In genomic region chr10:61943699-61944444, GRCh38 we compare ENCODE assay signal across 8 cellular contexts. TPM values are rescaled to one million over a fixed set of nuclear protein-coding genes. Genes with fewer than 3 reads are reported as not detected.
DNase-seq lines count a peak whose midpoint lies in the region; ATAC-seq, FAIRE-seq and TF ChIP-seq lines count a peak whose summit lies in the region.

No MANE protein-coding gene starts in this region.

- TF ChIP-seq CTCF in choroid plexus epithelial cell (conservative IDR thresholded peaks at IDR 0.05; ENCODE audit: low read depth, low read length): peak; percentile 38

- H3K27me3 ChIP-seq in muscle layer of colon (ENCODE audit: control insufficient read depth in 1 of 2, insufficient read depth in 2 of 2, low read length in 2 of 2): no peaks in the 10 kb centered on the region

- no peak overlapping the region for H3K9ac ChIP-seq in muscle layer of colon (ENCODE audit: low read length)

- peak; percentile 33 for ATAC-seq in GM21737 (IDR thresholded peaks at IDR 0.05; ENCODE audit: unreplicated experiment)

- no peak for TF ChIP-seq POLR2A in GM12892 (IDR thresholded peaks at IDR 0.05; ENCODE audit: low read depth, low read length)

- peak; percentile 60 for DNase-seq in ELR (ENCODE audit: low read depth)
- peak; percentile 14 for DNase-seq in NCI-H446 treated with DMSO at 0.1 percent for 48 hours (lab: John Stamatoyannopoulos, UW)
- DNase-seq in choroid plexus epithelial cell (ENCODE audit: low read depth): peak; percentile 89
- DNase-seq in GM12892 (ENCODE audit: insufficient read length): no peak
- DNase-seq in NCI-H1092 (lab: John Stamatoyannopoulos, UW): no peak
- DNase-seq in DMS114 treated with DMSO at 0.1 percent for 48 hours (lab: John Stamatoyannopoulos, UW; ENCODE audit: unreplicated experiment): no peak

- peak overlapping the region; percentile 59 for H3K27ac ChIP-seq in muscle layer of colon (ENCODE audit: low read depth, low read length)

- H3K9me3 ChIP-seq in muscle layer of colon (ENCODE audit: low read length): no peaks in the 10 kb centered on the region

- H3K4me3 ChIP-seq in choroid plexus epithelial cell (ENCODE audit: low read depth, low read length): no peak overlapping the region
- no peak overlapping the region for H3K4me3 ChIP-seq in muscle layer of colon (ENCODE audit: low read depth in 1 of 2, low read length in 2 of 2)

- no peak for FAIRE-seq in GM12892 (lab: Jason Lieb, UNC)

- peaks cover 3% of the 10 kb centered on the region for H3K36me3 ChIP-seq in muscle layer of colon (ENCODE audit: insufficient read depth, low read length)

- H3K4me1 ChIP-seq in muscle layer of colon (ENCODE audit: insufficient read depth, low read length): peaks cover 36% of the 10 kb centered on the region

RNA-seq across cellular contexts. Expression of gene ARID5B, which starts 42.4 kb away (rescaled TPM):
- polyA plus RNA-seq in GM12892 (2012; ENCODE audit: missing spikeins): 15.3 TPM

Comparison
In these comparisons a context has a peak if more than half of its experiments do, and no peak if none do; other contexts are left out.
1. DNase-seq: peak in ELR (single experiment), NCI-H446 treated with DMSO at 0.1 percent for 48 hours (single experiment) and choroid plexus epithelial cell (single experiment); none in GM12892 (single experiment), NCI-H1092 (single experiment) and DMS114 treated with DMSO at 0.1 percent for 48 hours (single experiment).